ENCODE assay signal across 18 cellular contexts in the genomic region with DNA sequence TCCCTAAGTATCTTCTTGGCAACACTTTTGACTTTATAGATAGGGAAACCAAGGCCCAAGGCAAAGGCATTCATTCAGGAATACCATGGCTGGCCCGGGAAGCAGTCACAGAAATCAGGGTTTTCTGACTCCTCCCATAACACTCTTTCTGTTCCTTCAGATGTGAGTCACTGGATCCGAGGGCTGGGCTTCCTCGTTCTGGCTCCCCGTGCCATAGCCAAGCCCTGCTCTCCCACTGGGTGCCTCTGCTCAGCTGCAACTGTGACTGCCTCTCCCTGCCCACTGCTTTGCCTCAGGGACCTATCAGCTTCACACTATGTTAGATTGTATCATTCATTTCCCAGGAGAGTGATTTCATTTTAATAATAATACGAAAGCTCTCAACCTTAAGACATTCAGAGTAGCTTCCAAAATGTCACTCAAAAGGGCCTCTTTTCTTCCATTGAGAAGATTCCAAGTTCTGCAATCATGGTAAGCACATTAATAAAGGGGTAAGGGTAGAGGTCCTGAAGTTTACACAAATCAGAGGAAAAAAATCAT. TPM values are rescaled to one million over a fixed set of nuclear protein-coding genes. Genes with fewer than 3 reads are reported as not detected.
"Had no signal": no experiment of that assay in that cellular context is flagged by ENCODE, and none has a peak within 500 bp of the region (broad histone marks: within the 10 kb centered on the region; RNA-seq: fewer than 3 reads in every experiment).

No MANE protein-coding gene starts in this region.

- H3K36me3 ChIP-seq: adrenal gland, right lobe of liver, spleen, transverse colon had no signal

- H3K4me1 ChIP-seq: adrenal gland, right lobe of liver, spleen, transverse colon had no signal

- H3K4me3 ChIP-seq: adrenal gland, mucosa of descending colon, right lobe of liver, spleen, transverse colon had no signal

- H3K9me3 ChIP-seq: adrenal gland, right lobe of liver had no signal

- DNase-seq: activated B cell treated with CpG ODN at 0.5 μM for 24 hours; activated CD4-positive, alpha-beta T cell treated with anti-CD3 and anti-CD28 coated beads, Interleukin-2, amount 50 U/mL, for 1 hour; activated naive CD4-positive, alpha-beta T cell treated with anti-CD3 and anti-CD28 coated beads, Interleukin-2, amount 10 ng/mL, durations not matched to agents 7 days and 5 days; activated T-cell treated with anti-CD3 and anti-CD28 coated beads for 4 hours; adrenal gland; effector memory CD8-positive, alpha-beta T cell; erythroblast; immature natural killer cell; left colon; mucosa of descending colon; natural killer cell; right lobe of liver; spleen; stimulated activated CD4-positive, alpha-beta T cell treated with anti-CD3 and anti-CD28 coated beads, Interleukin-1b, Interleukin-23, amount 100 ng/mL, for 48 hours; stimulated activated naive B cell treated with anti-CD40 and anti-IgM and Interleukin-4, amounts not matched to agents 10 μg/mL and 1 μg/mL and 100 μg/mL, for 72 hours; transverse colon had no signal

- H3K27me3 ChIP-seq: adrenal gland, right lobe of liver, spleen, transverse colon had no signal

- H3K27ac ChIP-seq: adrenal gland, right lobe of liver, spleen, transverse colon had no signal

- ATAC-seq: activated T-helper 17 cell treated with anti-CD3 and anti-CD28 coated beads, Interleukin-2, amount 50 U/mL, for 72 hours; effector memory CD8-positive, alpha-beta T cell; left colon; mucosa of descending colon; natural killer cell; right lobe of liver; stimulated activated naive B cell treated with anti-CD40 and anti-IgM and Interleukin-4, amounts not matched to agents 10 μg/mL and 1 μg/mL and 100 μg/mL, for 72 hours had no signal

RNA-seq across cellular contexts. Expression of a gene that starts 50.2 kb away (rescaled TPM):
- total RNA-seq: activated B cell treated with CpG ODN at 0.5 μM for 24 hours; activated CD8-positive, alpha-beta memory T cell treated with anti-CD3 and anti-CD28 coated beads for 36 hours; natural killer cell had no signal
- polyA plus RNA-seq: immature natural killer cell had no signal
